8 cellular contexts compared by ENCODE assay signal in genomic region chr3:139329364-139329850, GRCh38. TPM values are rescaled to one million over a fixed set of nuclear protein-coding genes. Genes with fewer than 3 reads are reported as not detected.
A peak's percentile ranks its signal among the peaks of the same experiment; 100 is the strongest.
DNase-seq lines count a peak whose midpoint lies in the region; ATAC-seq and TF ChIP-seq lines count a peak whose summit lies in the region.

No MANE protein-coding gene starts in this region.

- WGBS in heart left ventricle, 4 donors, result 7 to 19% (median 9%) methylated on average over 13 to 25 of the region's 25 CpGs
- 13% methylated on average over 19 of the region's 25 CpGs for WGBS in prostate gland

- H3K27me3 ChIP-seq in heart left ventricle (peaks cover 0 to 31% (median 9%) of the 10 kb centered on the region in 9 donors), prostate gland (replicated peaks; ENCODE audit: insufficient read depth) (no peaks in the 10 kb centered on the region), vagina (no peaks in the 10 kb centered on the region)

- TF ChIP-seq CTCF in GM12874 (IDR thresholded peaks at IDR 0.05; ENCODE audit: insufficient read depth, low read depth, low read length), result peak; percentile 99
- TF ChIP-seq CTCF in NB4 (IDR thresholded peaks at IDR 0.05; ENCODE audit: low read depth, low read length), result peak; percentile 95
- peak; percentile 97 to 100 (median 98) for TF ChIP-seq CTCF in heart left ventricle (IDR thresholded peaks at IDR 0.05)
- TF ChIP-seq CTCF in prostate gland (IDR thresholded peaks at IDR 0.05), result peak; percentile 95 to 99 (median 97)
- TF ChIP-seq CTCF in vagina (IDR thresholded peaks at IDR 0.05), result peak; percentile 86 to 99 (median 99)

- H3K9me3 Mint-ChIP-seq in activated naive CD4-positive, alpha-beta T cell treated with anti-CD3 and anti-CD28 coated beads, Interleukin-2, amount 50 U/mL, for 72 hours, result no peaks in the 10 kb centered on the region

- H3K27ac Mint-ChIP-seq in activated naive CD4-positive, alpha-beta T cell treated with anti-CD3 and anti-CD28 coated beads, Interleukin-2, amount 50 U/mL, for 72 hours, result no peak overlapping the region

- DNase-seq in NB4 (ENCODE audit: low read depth) (peak; percentile 87), SKM-1 treated with dmso at 0.1 percent for 144 hours (lab: John Stamatoyannopoulos, UW; ENCODE audit: unreplicated experiment) (peak; percentile 82), heart left ventricle (peak; percentile 78 to 93 (median 84)), prostate gland (ENCODE audit: low spot score) (peak; percentile 76), vagina (ENCODE audit: extremely low spot score in 2 of 2) (peak in 1 of 2 donors; percentile 85)
- DNase-seq in activated naive CD4-positive, alpha-beta T cell treated with anti-CD3 and anti-CD28 coated beads, Interleukin-2, amount 50 U/mL, for 72 hours (ENCODE audit: low spot score in 2 of 2), result peak; percentile 86 to 96

- H3K9me3 ChIP-seq in heart left ventricle (no peaks in the 10 kb centered on the region), prostate gland (no peaks in the 10 kb centered on the region), vagina (no peaks in the 10 kb centered on the region)

- H3K36me3 Mint-ChIP-seq in activated naive CD4-positive, alpha-beta T cell treated with anti-CD3 and anti-CD28 coated beads, Interleukin-2, amount 50 U/mL, for 72 hours, result no peaks in the 10 kb centered on the region

- H3K4me3 ChIP-seq in NB4 (ENCODE audit: low read depth, low read length) (no peak overlapping the region), heart left ventricle (peak overlapping the region in 4 of 12 donors; percentile 18 to 32 (median 29)), prostate gland (no peak overlapping the region), vagina (peak overlapping the region in 1 of 2 donors; percentile 9)

- intact Hi-C loops in heart left ventricle (cut with DNase I), result loop anchor here (1.0 to 10.0 kb wide), 9 partner anchors 125 to 735 kb away; partner anchors contain the start of gene CEP70 (in 1 of the 10)
- intact Hi-C loops in prostate gland (cut with DNase I), result loop anchor here (2.0 to 5.0 kb wide), 2 partner anchors 219 to 392 kb away; no protein-coding TSS in a partner anchor
- intact Hi-C loops in vagina (cut with DNase I), result loop anchor here (10.0 kb wide), 1 partner anchor 225 kb away; no protein-coding TSS in a partner anchor

- H3K27ac ChIP-seq in heart left ventricle (no peak overlapping the region), prostate gland (no peak overlapping the region), vagina (peak overlapping the region; percentile 2)

- no peak for TF ChIP-seq POLR2A in NB4 (IDR thresholded peaks at IDR 0.05; ENCODE audit: extremely low read depth, insufficient read length)
- TF ChIP-seq POLR2A in heart left ventricle (IDR thresholded peaks at IDR 0.05), result no peak
- no peak for TF ChIP-seq POLR2A in prostate gland (IDR thresholded peaks at IDR 0.05)
- TF ChIP-seq POLR2A in vagina (IDR thresholded peaks at IDR 0.05), result no peak

- H3K4me1 ChIP-seq in heart left ventricle (peaks cover 0 to 8% (median 2%) of the 10 kb centered on the region in 12 donors), prostate gland (replicated peaks) (no peaks in the 10 kb centered on the region), vagina (peaks cover 5% of the 10 kb centered on the region)

- peak; percentile 97 for ATAC-seq in HG02623 (IDR thresholded peaks at IDR 0.05; ENCODE audit: unreplicated experiment)
- ATAC-seq in activated naive CD4-positive, alpha-beta T cell treated with anti-CD3 and anti-CD28 coated beads, Interleukin-2, amount 50 U/mL, for 72 hours, result peak; percentile 99
- peak; percentile 86 to 97 (median 96) for ATAC-seq in heart left ventricle

- H3K36me3 ChIP-seq in heart left ventricle (no peaks in the 10 kb centered on the region), prostate gland (no peaks in the 10 kb centered on the region), vagina (no peaks in the 10 kb centered on the region)

RNA-seq across cellular contexts. Expression of gene MRPS22, which starts 14.4 kb away (rescaled TPM):
- total RNA-seq in activated naive CD4-positive, alpha-beta T cell treated with anti-CD3 and anti-CD28 coated beads, Interleukin-2, amount 50 U/mL, for 72 hours, result 10 to 100 TPM; 58.8 to 97.8 TPM
- 10 to 100 TPM; 66.0 to 99.1 (median 74.1) TPM for total RNA-seq in heart left ventricle
- polyA plus RNA-seq in heart left ventricle, result 100 to 1,000 TPM in 1 of 2 donors, 10 to 100 TPM in 1; 84.7 to 110 TPM
- 10 to 100 TPM; 34.1 to 37.8 TPM for total RNA-seq in prostate gland
- total RNA-seq in vagina, result 45.7 TPM
